2 cellular contexts compared by ENCODE assay signal in genomic region chr7:43085017-43085416, GRCh38.
TF ChIP-seq lines count a peak whose summit lies in the region.

No MANE protein-coding gene starts in this region.

TF ChIP-seq in GM23338, 12 proteins besides CTCF, POLR2A, EP300 and RAD21 (continued from another document):
- TF ChIP-seq REST (IDR thresholded peaks at IDR 0.05; ENCODE audit: unreplicated experiment) = no peak
- no peak for TF ChIP-seq ETS1 (IDR thresholded peaks at IDR 0.05)
- TF ChIP-seq JUNB (IDR thresholded peaks at IDR 0.05; ENCODE audit: unreplicated experiment) = no peak
- no peak for TF ChIP-seq ZNF331 (CRISPR knock-in tag; IDR thresholded peaks at IDR 0.05; ENCODE audit: low read depth)
- TF ChIP-seq CREB1 (CRISPR knock-in tag; IDR thresholded peaks at IDR 0.05; ENCODE audit: low read depth) = no peak
- no peak for TF ChIP-seq NANOG (IDR thresholded peaks at IDR 0.05; ENCODE audit: borderline replicate concordance)
- no peak for TF ChIP-seq STAT1 (IDR thresholded peaks at IDR 0.05; ENCODE audit: unreplicated experiment)

TF ChIP-seq in WTC11, 78 proteins besides CTCF, POLR2A, EP300 and RAD21 (continued from another document):
- TF ChIP-seq ATF6 (CRISPR knock-in tag; IDR thresholded peaks at IDR 0.05) (no peak), ZNF425 (CRISPR knock-in tag; conservative IDR thresholded peaks at IDR 0.05) (no peak), PREB (CRISPR knock-in tag; IDR thresholded peaks at IDR 0.05; ENCODE audit: borderline replicate concordance) (no peak), GTF2I (CRISPR knock-in tag; conservative IDR thresholded peaks at IDR 0.05) (no peak), ZNF232 (CRISPR knock-in tag; IDR thresholded peaks at IDR 0.05) (no peak), ZSCAN18 (CRISPR knock-in tag; IDR thresholded peaks at IDR 0.05) (no peak), ERG (CRISPR knock-in tag; IDR thresholded peaks at IDR 0.05) (no peak), ZNF671 (CRISPR knock-in tag; IDR thresholded peaks at IDR 0.05) (no peak), NR3C1 (CRISPR knock-in tag; conservative IDR thresholded peaks at IDR 0.05; ENCODE audit: low read depth) (no peak), SMAD4 (CRISPR knock-in tag; IDR thresholded peaks at IDR 0.05) (no peak), PRRX2 (CRISPR knock-in tag; IDR thresholded peaks at IDR 0.05) (no peak)
